ENCODE assay signal across 8 cellular contexts in genomic region chr21:42973309-42973990, GRCh38. TPM values are rescaled to one million over a fixed set of nuclear protein-coding genes. Genes with fewer than 3 reads are reported as not detected.
DNase-seq lines count a peak whose midpoint lies in the region; ATAC-seq and TF ChIP-seq lines count a peak whose summit lies in the region.

No MANE protein-coding gene starts in this region.

- peaks cover 6% of the 10 kb centered on the region; the same call in 1 of the 2 replicates for H3F3A ChIP-seq in GM23338 (replicated peaks; ENCODE audit: low read depth)

- H3K9me3 ChIP-seq in T-helper 17 cell (ENCODE audit: control insufficient read depth, low read length, poor library complexity, severe bottlenecking) = no peaks in the 10 kb centered on the region
- H3K9me3 ChIP-seq in skeletal muscle tissue (ENCODE audit: control insufficient read depth in 3 of 3, low read length in 3 of 3) = no peaks in the 10 kb centered on the region

- H3K79me2 ChIP-seq in GM23338 (replicated peaks; ENCODE audit: insufficient read depth) = peaks cover 34% of the 10 kb centered on the region

- H2AFZ ChIP-seq in GM23338 = 0 out of 2 replicates have a peak overlapping the region, but pooled peaks have one; percentile 72

- peak overlapping the region; percentile 37 for H3K4me3 Mint-ChIP-seq in GM23338
- H3K4me3 Mint-ChIP-seq in T-helper 17 cell = peak overlapping the region; percentile 75
- peak overlapping the region; percentile 49 for H3K4me3 Mint-ChIP-seq in glutamatergic neuron (ENCODE audit: unreplicated experiment)

- H3K9me2 ChIP-seq in GM23338 (ENCODE audit: insufficient read depth) = peaks cover 3% of the 10 kb centered on the region; the same call in 1 of the 2 replicates

- no peaks in the 10 kb centered on the region for H3K27me3 ChIP-seq in GM23338 (ENCODE audit: insufficient read depth)
- H3K27me3 ChIP-seq in skeletal muscle tissue (ENCODE audit: control insufficient read depth in 3 of 3, insufficient read depth in 3 of 3, low read length in 3 of 3) = no peaks in the 10 kb centered on the region

- H3K27ac Mint-ChIP-seq in GM23338 (no peak overlapping the region; the same call in 1 of the 2 replicates), T-helper 17 cell (peak overlapping the region; percentile 41), glutamatergic neuron (ENCODE audit: unreplicated experiment) (no peak overlapping the region)

- H3K36me3 Mint-ChIP-seq in GM23338 (ENCODE audit: low read depth) (peaks cover 26% of the 10 kb centered on the region), T-helper 17 cell (ENCODE audit: low read depth) (no peaks in the 10 kb centered on the region), glutamatergic neuron (ENCODE audit: unreplicated experiment) (peaks cover 13% of the 10 kb centered on the region)

- peak; percentile 43 for ATAC-seq in GM23338
- ATAC-seq in T-helper 17 cell = no peak
- no peak for ATAC-seq in HG02981 (IDR thresholded peaks at IDR 0.05; ENCODE audit: unreplicated experiment)
- no peak for ATAC-seq in HG02642 (IDR thresholded peaks at IDR 0.05; ENCODE audit: poor library complexity, unreplicated experiment)
- no peak for ATAC-seq in HG03045 (IDR thresholded peaks at IDR 0.05; ENCODE audit: unreplicated experiment)

- peaks cover 47% of the 10 kb centered on the region for H3K4me1 Mint-ChIP-seq in GM23338
- peaks cover 6% of the 10 kb centered on the region for H3K4me1 Mint-ChIP-seq in T-helper 17 cell
- H3K4me1 Mint-ChIP-seq in glutamatergic neuron (ENCODE audit: low read depth, unreplicated experiment) = peaks cover 4% of the 10 kb centered on the region

- peak overlapping the region; percentile 88 to 95 (median 92) for H3K9ac ChIP-seq in skeletal muscle tissue (ENCODE audit: low read depth in 1 of 3, low read length in 3 of 3)

- DNase-seq in GM23338 (ENCODE audit: low spot score) = no peak
- DNase-seq in T-helper 17 cell = peak in 1 of 3 donors; percentile 6
- DNase-seq in glutamatergic neuron = no peak
- DNase-seq in cerebellar cortex (ENCODE audit: low spot score) = no peak

- TF ChIP-seq CTCF in GM23338 (conservative IDR thresholded peaks at IDR 0.05; ENCODE audit: low read depth in 2 of 2) = no peak
- no peak for TF ChIP-seq CTCF in glutamatergic neuron (IDR thresholded peaks at IDR 0.05; ENCODE audit: partially characterized antibody, unreplicated experiment)

- H3K4me1 ChIP-seq in GM23338 (ENCODE audit: insufficient read depth) (peaks cover 38% of the 10 kb centered on the region), skeletal muscle tissue (ENCODE audit: control insufficient read depth in 3 of 3, insufficient read depth in 3 of 3, low read length in 3 of 3) (peaks cover 10 to 35% (median 18%) of the 10 kb centered on the region in 3 donors)

- H3K9me3 Mint-ChIP-seq in GM23338 (peaks cover 19% of the 10 kb centered on the region), glutamatergic neuron (ENCODE audit: unreplicated experiment) (peaks cover 1% of the 10 kb centered on the region)

- peak overlapping the region; percentile 78 for H3K27ac ChIP-seq in GM23338 (ENCODE audit: low read depth)
- peak overlapping the region; percentile 88 for H3K27ac ChIP-seq in skeletal muscle tissue (ENCODE audit: low read depth, low read length)

- peaks cover 24% of the 10 kb centered on the region for H3K27me3 Mint-ChIP-seq in GM23338 (ENCODE audit: insufficient read depth, low read depth, poor library complexity)
- no peaks in the 10 kb centered on the region for H3K27me3 Mint-ChIP-seq in T-helper 17 cell
- peaks cover 8% of the 10 kb centered on the region for H3K27me3 Mint-ChIP-seq in glutamatergic neuron (ENCODE audit: unreplicated experiment)

- peak overlapping the region; percentile 76 for H3K4me2 ChIP-seq in GM23338

- H3K4me3 ChIP-seq in GM23338 (peak overlapping the region; percentile 51), skeletal muscle tissue (ENCODE audit: low read length in 3 of 3) (peak overlapping the region; percentile 75 to 91 (median 79))

- H3K36me3 ChIP-seq in GM23338 (ENCODE audit: insufficient read depth) = peaks cover 13% of the 10 kb centered on the region
- H3K36me3 ChIP-seq in skeletal muscle tissue (ENCODE audit: control insufficient read depth in 3 of 3, insufficient read depth in 3 of 3, low read length in 3 of 3) = no peaks in the 10 kb centered on the region

- no peaks in the 10 kb centered on the region for H4K20me1 ChIP-seq in GM23338 (replicated peaks; ENCODE audit: insufficient read depth)

TF ChIP-seq in GM23338, 12 proteins besides CTCF, POLR2A, EP300 and RAD21:
- TF ChIP-seq NANOG (IDR thresholded peaks at IDR 0.05; ENCODE audit: borderline replicate concordance) = no peak
- TF ChIP-seq POLR2AphosphoS5 (IDR thresholded peaks at IDR 0.05; ENCODE audit: low read depth) = peak; percentile 43

RNA-seq across cellular contexts. Expression of gene PKNOX1, which starts 0.9 kb away (rescaled TPM):
- total RNA-seq in GM23338 (2014; rRNA removed; shearing (Covaris generic)) = 21.9 and 29.9 TPM in 2 replicates
- 76.7 and 79.9 TPM in 2 replicates for polyA plus RNA-seq in GM23338 (2016; fragmentation: Nextera tagmentation; extraction: Ambion mirVana)
- total RNA-seq in T-helper 17 cell = 10 to 100 TPM; 11.5 to 15.3 TPM
- total RNA-seq in glutamatergic neuron (ENCODE audit: unreplicated experiment) = 28.7 TPM
- 8.9 TPM for total RNA-seq in skeletal muscle tissue

RNA-seq across cellular contexts. Expression of gene ERVH48-1, which starts 48.0 kb away (rescaled TPM):
- total RNA-seq in GM23338 (2014; rRNA removed; shearing (Covaris generic)) = 37.0 and 44.2 TPM in 2 replicates
- polyA plus RNA-seq in GM23338 (2016; fragmentation: Nextera tagmentation; extraction: Ambion mirVana) = 31.7 and 34.1 TPM in 2 replicates
- total RNA-seq in T-helper 17 cell (not detected), glutamatergic neuron (ENCODE audit: unreplicated experiment) (0.59 TPM), skeletal muscle tissue (not detected)

Comparison
In these comparisons a context has a peak if more than half of its experiments do, and no peak if none do; other contexts are left out.
1. RNA of gene ERVH48-1, which starts 48.0 kb away (total RNA-seq): 37.0 to 44.2 TPM in GM23338; 0.59 TPM in glutamatergic neuron (single experiment), not detected in T-helper 17 cell and not detected in skeletal muscle tissue (single experiment); every median in the first group is over 10 times any median in the second.
2. Peak in every context shown above with its lines, with median percentiles within 50 percentile points of each other: H3K4me3 Mint-ChIP-seq.